ENCODE assay signal across 23 cellular contexts in the genomic region with DNA sequence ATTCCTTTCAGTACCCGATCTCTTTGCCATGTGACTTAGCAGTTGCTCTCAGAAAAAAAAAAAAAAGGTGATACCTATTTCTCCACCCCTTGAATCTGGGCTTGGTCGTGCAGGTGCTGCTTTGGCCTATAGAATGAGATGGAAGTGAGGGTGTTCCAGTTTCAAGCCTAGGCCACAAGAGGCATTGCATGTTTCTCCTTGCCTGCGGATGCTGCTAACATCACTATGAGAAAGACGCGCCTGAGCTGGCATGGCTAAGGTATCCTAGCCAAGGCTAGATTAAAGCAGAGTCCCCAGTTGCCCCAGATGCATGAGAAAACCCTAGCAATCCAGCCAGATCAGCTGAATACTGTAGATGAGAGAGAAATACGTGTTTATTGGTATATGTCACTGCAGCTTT. TPM values are rescaled to one million over a fixed set of nuclear protein-coding genes. Genes with fewer than 3 reads are reported as not detected.
"Had no signal": no experiment of that assay in that cellular context is flagged by ENCODE, and none has a peak within 500 bp of the region (broad histone marks: within the 10 kb centered on the region; RNA-seq: fewer than 3 reads in every experiment).

No MANE protein-coding gene starts in this region.

- H3K9me3 Mint-ChIP-seq: activated CD4-positive, alpha-beta memory T cell treated with anti-CD3 and anti-CD28 coated beads, Interleukin-2, amount 10 ng/mL, durations not matched to agents 7 days and 5 days; activated naive CD4-positive, alpha-beta T cell treated with anti-CD3 and anti-CD28 coated beads for 36 hours; activated naive CD8-positive, alpha-beta T cell treated with anti-CD3 and anti-CD28 coated beads, Interleukin-2, amount 50 U/mL, for 24 hours; activated T-cell treated with anti-CD3 and anti-CD28 coated beads, Interleukin-2, amount 50 U/mL, for 24 hours; activated T-helper 2 cell treated with anti-CD3 and anti-CD28 coated beads, Interferon-gamma antibody, Interleukin-2, Interleukin-4, amounts not matched to agents 10 μg/mL and 5 μg/mL and 100 μg/mL, durations not matched to agents 14 hours and 24 hours and 36 hours; memory B cell; naive thymus-derived CD8-positive, alpha-beta T cell; stimulated activated naive CD8-positive, alpha-beta T cell treated with anti-CD3 and anti-CD28 coated beads, Interleukin-15, Interleukin-2, amounts not matched to agents 100 ng/mL and 50 ng/mL, for 24 hours had no signal

- H3K4me3 ChIP-seq: left ventricle myocardium inferior, prostate gland, suprapubic skin, upper lobe of left lung had no signal

- H3K27me3 Mint-ChIP-seq: activated CD4-positive, alpha-beta T cell treated with anti-CD3 and anti-CD28 coated beads for 36 hours had no signal

- H3K27me3 ChIP-seq: suprapubic skin, upper lobe of left lung had no signal

- H3K27ac Mint-ChIP-seq: activated CD4-positive, alpha-beta memory T cell treated with anti-CD3 and anti-CD28 coated beads, Interleukin-2, amount 10 ng/mL, durations not matched to agents 7 days and 5 days; activated CD4-positive, alpha-beta T cell treated with anti-CD3 and anti-CD28 coated beads for 36 hours; activated naive CD4-positive, alpha-beta T cell treated with anti-CD3 and anti-CD28 coated beads for 36 hours; activated naive CD8-positive, alpha-beta T cell treated with anti-CD3 and anti-CD28 coated beads, Interleukin-2, amount 50 U/mL, for 24 hours; activated T-cell treated with anti-CD3 and anti-CD28 coated beads, Interleukin-2, amount 50 U/mL, for 24 hours; activated T-helper 2 cell treated with anti-CD3 and anti-CD28 coated beads, Interferon-gamma antibody, Interleukin-2, Interleukin-4, amounts not matched to agents 10 μg/mL and 5 μg/mL and 100 μg/mL, durations not matched to agents 14 hours and 24 hours and 36 hours; brain; memory B cell; naive thymus-derived CD8-positive, alpha-beta T cell; stimulated activated naive CD8-positive, alpha-beta T cell treated with anti-CD3 and anti-CD28 coated beads, Interleukin-15, Interleukin-2, amounts not matched to agents 100 ng/mL and 50 ng/mL, for 24 hours had no signal

- H3K36me3 ChIP-seq: left ventricle myocardium inferior, prostate gland, suprapubic skin, upper lobe of left lung had no signal

- H3K4me1 Mint-ChIP-seq: activated naive CD8-positive, alpha-beta T cell treated with anti-CD3 and anti-CD28 coated beads, Interleukin-2, amount 50 U/mL, for 24 hours; brain had no signal

- H3K4me1 ChIP-seq: left ventricle myocardium inferior, prostate gland, suprapubic skin, upper lobe of left lung had no signal

- DNase-seq: activated CD4-positive, alpha-beta memory T cell treated with anti-CD3 and anti-CD28 coated beads, Interleukin-2, amount 10 ng/mL, durations not matched to agents 7 days and 5 days; activated CD4-positive, alpha-beta T cell treated with anti-CD3 and anti-CD28 coated beads for 36 hours; activated naive CD4-positive, alpha-beta T cell treated with anti-CD3 and anti-CD28 coated beads for 36 hours; activated naive CD8-positive, alpha-beta T cell treated with anti-CD3 and anti-CD28 coated beads, Interleukin-2, amount 50 U/mL, for 24 hours; activated T-cell treated with anti-CD3 and anti-CD28 coated beads, Interleukin-2, amount 50 U/mL, for 24 hours; anterior cingulate cortex; caudate nucleus; hypothalamus; kidney glomerular epithelial cell; left ventricle myocardium inferior; naive thymus-derived CD8-positive, alpha-beta T cell; right cardiac atrium; SW 1271; upper lobe of left lung had no signal

- H3K9me3 ChIP-seq: left ventricle myocardium inferior, prostate gland, suprapubic skin, upper lobe of left lung had no signal

- H3K4me3 Mint-ChIP-seq: activated CD4-positive, alpha-beta memory T cell treated with anti-CD3 and anti-CD28 coated beads, Interleukin-2, amount 10 ng/mL, durations not matched to agents 7 days and 5 days; activated CD4-positive, alpha-beta T cell treated with anti-CD3 and anti-CD28 coated beads for 36 hours; activated naive CD4-positive, alpha-beta T cell treated with anti-CD3 and anti-CD28 coated beads for 36 hours; activated naive CD8-positive, alpha-beta T cell treated with anti-CD3 and anti-CD28 coated beads, Interleukin-2, amount 50 U/mL, for 24 hours; activated T-cell treated with anti-CD3 and anti-CD28 coated beads, Interleukin-2, amount 50 U/mL, for 24 hours; brain; memory B cell; naive thymus-derived CD8-positive, alpha-beta T cell; stimulated activated naive CD8-positive, alpha-beta T cell treated with anti-CD3 and anti-CD28 coated beads, Interleukin-15, Interleukin-2, amounts not matched to agents 100 ng/mL and 50 ng/mL, for 24 hours had no signal

- ATAC-seq: activated CD4-positive, alpha-beta T cell treated with anti-CD3 and anti-CD28 coated beads for 36 hours; activated naive CD8-positive, alpha-beta T cell treated with anti-CD3 and anti-CD28 coated beads, Interleukin-2, amount 50 U/mL, for 24 hours; naive thymus-derived CD8-positive, alpha-beta T cell; right cardiac atrium had no signal

- H3K27ac ChIP-seq: epithelial cell of prostate, left ventricle myocardium inferior, prostate gland, suprapubic skin, upper lobe of left lung had no signal

- H3K36me3 Mint-ChIP-seq: brain, memory B cell had no signal

RNA-seq across cellular contexts. Expression of a gene that starts 14.7 kb away (rescaled TPM):
- total RNA-seq: dermis microvascular lymphatic vessel endothelial cell; T-helper 2 cell treated with Interferon-gamma antibody and Interleukin-4, amounts not matched to agents 100 ng/mL and 5 ng/mL, for 36 hours had no signal

RNA-seq across cellular contexts. Expression of a gene that starts 54.6 kb away (rescaled TPM):
- total RNA-seq: activated CD4-positive, alpha-beta T cell treated with anti-CD3 and anti-CD28 coated beads for 36 hours had no signal
